ENCODE assay signal across 28 cellular contexts in genomic region chr1:247371801-247372259, GRCh38.
"Had no signal": no experiment of that assay in that cellular context is flagged by ENCODE, and none has a peak within 500 bp of the region (broad histone marks: within the 10 kb centered on the region; RNA-seq: fewer than 3 reads in every experiment).

No MANE protein-coding gene starts in this region.

- FAIRE-seq: astrocyte, TTC549 had no signal

- H3K27ac ChIP-seq: adrenal gland, body of pancreas, breast epithelium, Peyer's patch, SJSA1 had no signal

- H3K9me3 Mint-ChIP-seq: activated CD4-positive, alpha-beta T cell treated with anti-CD3 and anti-CD28 coated beads, Interleukin-2, amount 10 ng/mL, durations not matched to agents 24 days and 14 days; activated CD8-positive, alpha-beta T cell treated with anti-CD3 and anti-CD28 coated beads for 36 hours; activated T-cell treated with anti-CD3 and anti-CD28 coated beads, Interleukin-2, amount 50 U/mL, for 24 hours; activated T-helper 2 cell treated with anti-CD3 and anti-CD28 coated beads, Interferon-gamma antibody, Interleukin-2, Interleukin-4, amounts not matched to agents 10 μg/mL and 5 μg/mL and 100 μg/mL, durations not matched to agents 14 hours and 24 hours and 36 hours; T-helper 1 cell treated with Interleukin-12 subunit alpha and Interleukin-12 subunit beta and Interleukin-4 antibody, amounts not matched to agents 30 μg/mL and 1 μg/mL, for 36 hours; T-helper 2 cell treated with Interferon-gamma antibody and Interleukin-4, amounts not matched to agents 5 μg/mL and 100 μg/mL, for 36 hours had no signal

- H3K9me2 ChIP-seq: SK-N-SH had no signal

- H3K9me3 ChIP-seq: adrenal gland, body of pancreas, breast epithelium, Peyer's patch, SJSA1, SK-N-SH had no signal

- ATAC-seq: activated CD8-positive, alpha-beta T cell treated with anti-CD3 and anti-CD28 coated beads for 36 hours had no signal

- DNase-seq: activated CD4-positive, alpha-beta T cell treated with anti-CD3 and anti-CD28 coated beads, Interleukin-2, amount 10 ng/mL, durations not matched to agents 24 days and 14 days; activated CD4-positive, alpha-beta T cell treated with anti-CD3 and anti-CD28 coated beads, Interleukin-2, amount 50 U/mL, for 4 hours; activated CD8-positive, alpha-beta T cell treated with anti-CD3 and anti-CD28 coated beads for 36 hours; activated gamma-delta T cell; activated naive CD4-positive, alpha-beta T cell treated with Interleukin-2 at 50 U/mL for 16 hours; activated T-cell treated with anti-CD3 and anti-CD28 coated beads, Interleukin-2, amount 50 U/mL, for 24 hours; NCI-H1105; NCI-H1417 treated with DMSO at 0.1 percent for 48 hours; NCI-H187 treated with DMSO at 0.1 percent for 48 hours; NCI-H2081; NCI-H226; NCI-H446 treated with DMSO at 0.1 percent for 48 hours; NCI-H524; NCI-H69; Peyer's patch; RPMI8226; SHP77 treated with DMSO at 0.1 percent for 48 hours; SK-N-SH had no signal

- H3K36me3 Mint-ChIP-seq: activated naive CD4-positive, alpha-beta T cell treated with anti-CD3 and anti-CD28 coated beads, Interleukin-2, amount 50 U/mL, for 72 hours had no signal

- H3K27me3 Mint-ChIP-seq: activated CD8-positive, alpha-beta T cell treated with anti-CD3 and anti-CD28 coated beads for 36 hours had no signal

- H3K4me1 ChIP-seq: adrenal gland, body of pancreas, breast epithelium, Peyer's patch had no signal

- H3K9ac ChIP-seq: SK-N-SH had no signal

- H3K36me3 ChIP-seq: adrenal gland, breast epithelium, Peyer's patch, SJSA1 had no signal

- H3K4me2 ChIP-seq: SK-N-SH had no signal

- H3K4me3 Mint-ChIP-seq: activated CD4-positive, alpha-beta T cell treated with anti-CD3 and anti-CD28 coated beads, Interleukin-2, amount 10 ng/mL, durations not matched to agents 24 days and 14 days; activated CD8-positive, alpha-beta T cell treated with anti-CD3 and anti-CD28 coated beads for 36 hours; activated T-cell treated with anti-CD3 and anti-CD28 coated beads, Interleukin-2, amount 50 U/mL, for 24 hours; T-helper 1 cell treated with Interleukin-12 subunit alpha and Interleukin-12 subunit beta and Interleukin-4 antibody, amounts not matched to agents 30 μg/mL and 1 μg/mL, for 36 hours; T-helper 2 cell treated with Interferon-gamma antibody and Interleukin-4, amounts not matched to agents 5 μg/mL and 100 μg/mL, for 36 hours had no signal

- H3K4me3 ChIP-seq: adrenal gland, body of pancreas, breast epithelium, Peyer's patch, SJSA1 had no signal

- H3K27me3 ChIP-seq: adrenal gland, breast epithelium, Peyer's patch, SJSA1 had no signal

- H3K27ac Mint-ChIP-seq: activated CD4-positive, alpha-beta T cell treated with anti-CD3 and anti-CD28 coated beads, Interleukin-2, amount 10 ng/mL, durations not matched to agents 24 days and 14 days; activated CD8-positive, alpha-beta T cell treated with anti-CD3 and anti-CD28 coated beads for 36 hours; activated naive CD4-positive, alpha-beta T cell treated with anti-CD3 and anti-CD28 coated beads, Interleukin-2, amount 50 U/mL, for 72 hours; activated T-cell treated with anti-CD3 and anti-CD28 coated beads, Interleukin-2, amount 50 U/mL, for 24 hours; activated T-helper 2 cell treated with anti-CD3 and anti-CD28 coated beads, Interferon-gamma antibody, Interleukin-2, Interleukin-4, amounts not matched to agents 10 μg/mL and 5 μg/mL and 100 μg/mL, durations not matched to agents 14 hours and 24 hours and 36 hours; T-helper 1 cell treated with Interleukin-12 subunit alpha and Interleukin-12 subunit beta and Interleukin-4 antibody, amounts not matched to agents 30 μg/mL and 1 μg/mL, for 36 hours; T-helper 2 cell treated with Interferon-gamma antibody and Interleukin-4, amounts not matched to agents 5 μg/mL and 100 μg/mL, for 36 hours had no signal
